ENCODE assay signal across 22 cellular contexts in genomic region chr2:64844087-64844486, GRCh38.
"Had no signal": no experiment of that assay in that cellular context is flagged by ENCODE, and none has a peak within 500 bp of the region (broad histone marks: within the 10 kb centered on the region; RNA-seq: fewer than 3 reads in every experiment).

No MANE protein-coding gene starts in this region.

- DNase-seq: effector CD8-positive, alpha-beta T cell; endodermal cell; foreskin fibroblast; gastrocnemius medialis; head of caudate nucleus; kidney; natural killer cell; right cardiac atrium; sigmoid colon; stimulated activated CD4-positive, alpha-beta T cell treated with anti-CD3 and anti-CD28 coated beads, Interleukin-2, amount 100 ng/mL, for 24 hours; stimulated activated CD4-positive, alpha-beta T cell treated with anti-CD3 and anti-CD28 coated beads, Interleukin-4, amount 100 ng/mL, for 24 hours; stimulated activated naive CD4-positive, alpha-beta T cell treated with Interleukin-2 at 50 U/mL for 16 hours; stomach; thyroid gland; trophoblast cell had no signal

- H3K27me3 ChIP-seq: gastrocnemius medialis, sigmoid colon, stomach, thyroid gland, vagina had no signal

- H3K36me3 ChIP-seq: gastrocnemius medialis, prostate gland, sigmoid colon, stomach, thyroid gland, vagina had no signal

- H3K27ac ChIP-seq: epithelial cell of prostate, gastrocnemius medialis, prostate gland, sigmoid colon, stomach, thyroid gland, vagina had no signal

- ATAC-seq: esophagus mucosa; gastrocnemius medialis; left lobe of liver; natural killer cell; right cardiac atrium; stimulated activated effector memory CD8-positive, alpha-beta T cell treated with anti-CD3 and anti-CD28 coated beads, Interleukin-12 subunit alpha, Interleukin-12 subunit beta, amount 100 ng/mL, for 72 hours had no signal

- H3K4me1 ChIP-seq: prostate gland had no signal

- H3K4me3 ChIP-seq: gastrocnemius medialis, lung, prostate gland, sigmoid colon, stomach, thyroid gland, vagina had no signal

- H3K9me3 ChIP-seq: gastrocnemius medialis, prostate gland, sigmoid colon, stomach, thyroid gland, vagina had no signal
